Comparison of ENCODE assay signal across 12 cellular contexts in the genomic region with DNA sequence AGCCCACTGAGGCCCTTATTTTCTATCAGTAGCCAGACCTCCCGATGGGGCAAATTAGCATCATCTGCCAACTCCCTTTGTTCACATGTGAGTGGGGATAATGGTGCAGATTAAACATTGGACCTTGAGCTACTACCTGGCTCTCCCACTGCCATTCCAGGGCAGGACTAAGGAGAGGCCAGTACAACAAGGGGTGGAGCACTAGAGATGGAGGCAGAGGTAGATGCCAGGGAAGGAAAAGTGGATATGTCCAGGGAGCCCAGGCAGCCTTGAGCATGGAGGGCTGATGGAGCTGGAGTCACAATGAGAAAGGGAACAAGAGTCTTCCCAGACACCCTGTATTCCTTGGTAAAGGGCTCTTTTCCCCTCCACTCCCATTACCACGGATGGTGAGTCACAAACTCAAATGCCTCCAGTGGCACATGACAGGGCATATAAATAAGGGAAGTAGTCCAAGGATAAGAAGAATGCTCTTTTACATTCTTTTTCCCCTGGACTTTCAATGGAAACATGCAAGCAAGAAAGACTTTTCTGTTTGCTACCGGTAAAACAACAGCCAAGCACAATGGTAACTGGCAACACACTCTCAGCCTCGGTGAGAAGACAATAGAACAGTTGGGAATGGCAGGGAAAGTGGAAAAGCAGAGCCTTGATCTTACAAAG. TPM values are rescaled to one million over a fixed set of nuclear protein-coding genes. Genes with fewer than 3 reads are reported as not detected.
DNase-seq lines count a peak whose midpoint lies in the region; ATAC-seq, FAIRE-seq and TF ChIP-seq lines count a peak whose summit lies in the region.
"Had no signal": no experiment of that assay in that cellular context is flagged by ENCODE, and none has a peak within 500 bp of the region (broad histone marks: within the 10 kb centered on the region; RNA-seq: fewer than 3 reads in every experiment).

No MANE protein-coding gene starts in this region.

- WGBS in small intestine, 3 donors, result 41 to 61% (median 53%) methylated on average over 4 of the region's 4 CpGs

- H3K4me1 ChIP-seq in foreskin keratinocyte, result no peaks in the 10 kb centered on the region
- peaks cover 0 to 3% of the 10 kb centered on the region in 2 donors for H3K4me1 ChIP-seq in small intestine (ENCODE audit: control insufficient read depth in 2 of 2, insufficient read depth in 1 of 2, low read depth in 1 of 2, low read length in 1 of 2)
- H3K4me1 ChIP-seq: BE2C had no signal

- CTCF ChIA-PET in activated CD4-positive, alpha-beta T cell treated with anti-CD3 and anti-CD28 coated beads for 36 hours (lab: Charles Lee), result interaction anchor here (1.2 to 1.6 kb wide), 3 partner anchors 176 to 374 kb away, joined by 3 to 5 read pairs (median 4); no protein-coding TSS in a partner anchor

- intact Hi-C loops in activated CD4-positive, alpha-beta T cell treated with anti-CD3 and anti-CD28 coated beads for 36 hours (cut with DNase I, micrococcal nuclease), result no loop called here

- ATAC-seq in activated CD4-positive, alpha-beta T cell treated with anti-CD3 and anti-CD28 coated beads for 36 hours, result no peak
- no peak for ATAC-seq in T-helper 17 cell
- ATAC-seq in foreskin keratinocyte, result peak; percentile 41
- ATAC-seq in HG03342 (IDR thresholded peaks at IDR 0.05; ENCODE audit: unreplicated experiment), result no peak
- ATAC-seq in GM21367 (IDR thresholded peaks at IDR 0.05; ENCODE audit: unreplicated experiment), result no peak

- peaks cover 19% of the 10 kb centered on the region for H3K4me1 Mint-ChIP-seq in activated CD4-positive, alpha-beta T cell treated with anti-CD3 and anti-CD28 coated beads for 36 hours
- H3K4me1 Mint-ChIP-seq in T-helper 17 cell, result peaks cover 16% of the 10 kb centered on the region

- no peak overlapping the region for H3K4me3 ChIP-seq in small intestine (ENCODE audit: low read depth in 1 of 2, low read length in 2 of 2)

- no peaks in the 10 kb centered on the region for H3K9me3 ChIP-seq in T-helper 17 cell (ENCODE audit: control insufficient read depth, low read length, poor library complexity, severe bottlenecking)
- H3K9me3 ChIP-seq in small intestine (ENCODE audit: control insufficient read depth, low read depth), result no peaks in the 10 kb centered on the region
- H3K9me3 ChIP-seq: BE2C had no signal

- DNase-seq in activated CD4-positive, alpha-beta T cell treated with anti-CD3 and anti-CD28 coated beads for 36 hours, result no peak
- no peak for DNase-seq in activated CD4-positive, alpha-beta T cell treated with anti-CD3 and anti-CD28 coated beads for 48 hours
- DNase-seq in T-helper 17 cell (no peak), foreskin keratinocyte (peak in 1 of 2 donors; percentile 37), small intestine (peak; percentile 88), germinal center (ENCODE audit: low spot score) (no peak)
- DNase-seq: activated CD4-positive, CD25-positive, alpha-beta regulatory T cell; BE2C; effector CD8-positive, alpha-beta T cell had no signal

- no peaks in the 10 kb centered on the region for H3K9me3 Mint-ChIP-seq in activated CD4-positive, alpha-beta T cell treated with anti-CD3 and anti-CD28 coated beads for 36 hours (ENCODE audit: low read depth)

- TF ChIP-seq CTCF in foreskin keratinocyte (conservative IDR thresholded peaks at IDR 0.05), result no peak

- H3K36me3 ChIP-seq in small intestine (ENCODE audit: control insufficient read depth in 2 of 2, insufficient read depth in 2 of 2, low read length in 2 of 2), result peaks cover 5 to 24% of the 10 kb centered on the region in 2 donors

- FAIRE-seq in small intestine (lab: Jason Lieb, UNC), result no peak

- POLR2A ChIA-PET in activated CD4-positive, alpha-beta T cell treated with anti-CD3 and anti-CD28 coated beads for 36 hours (lab: Charles Lee), result interaction anchor here (1.3 kb wide), 1 partner anchor 17 kb away, joined by 6 read pairs; a partner anchor contains a TSS

- H3K27me3 Mint-ChIP-seq in activated CD4-positive, alpha-beta T cell treated with anti-CD3 and anti-CD28 coated beads for 36 hours, result no peaks in the 10 kb centered on the region
- no peaks in the 10 kb centered on the region for H3K27me3 Mint-ChIP-seq in T-helper 17 cell

- H3K4me3 Mint-ChIP-seq in activated CD4-positive, alpha-beta T cell treated with anti-CD3 and anti-CD28 coated beads for 36 hours, result no peak overlapping the region
- no peak overlapping the region for H3K4me3 Mint-ChIP-seq in T-helper 17 cell

- peak overlapping the region; percentile 32 for H3K27ac Mint-ChIP-seq in activated CD4-positive, alpha-beta T cell treated with anti-CD3 and anti-CD28 coated beads for 36 hours
- H3K27ac Mint-ChIP-seq in T-helper 17 cell, result peak overlapping the region; percentile 89

- H3K27me3 ChIP-seq in foreskin keratinocyte, result no peaks in the 10 kb centered on the region
- H3K27me3 ChIP-seq in small intestine (ENCODE audit: control insufficient read depth in 2 of 2, insufficient read depth in 2 of 2, low read length in 2 of 2), result no peaks in the 10 kb centered on the region
- H3K27me3 ChIP-seq: BE2C had no signal

- H3K36me3 Mint-ChIP-seq in activated CD4-positive, alpha-beta T cell treated with anti-CD3 and anti-CD28 coated beads for 36 hours (ENCODE audit: low read depth), result peaks cover 58% of the 10 kb centered on the region
- H3K36me3 Mint-ChIP-seq in T-helper 17 cell (ENCODE audit: low read depth), result peaks cover 7% of the 10 kb centered on the region

- H3K27ac ChIP-seq in foreskin keratinocyte, result no peak overlapping the region
- H3K27ac ChIP-seq in small intestine (ENCODE audit: low read depth in 1 of 2, low read length in 1 of 2), result peak overlapping the region; percentile 29 to 56
- H3K27ac ChIP-seq: parathyroid adenoma had no signal

RNA-seq across cellular contexts. Expression of a gene that starts 16.8 kb away (rescaled TPM):
- total RNA-seq in activated CD4-positive, alpha-beta T cell treated with anti-CD3 and anti-CD28 coated beads for 36 hours, result 10 to 100 TPM; 56.4 to 98.7 TPM
- total RNA-seq in T-helper 17 cell (10 to 100 TPM; 70.4 to 79.1 TPM), foreskin keratinocyte (35.7 and 39.8 TPM in 2 replicates)
- polyA plus RNA-seq in foreskin keratinocyte (9.9 and 10.6 TPM in 2 replicates), small intestine (10 to 100 TPM in 2 of 3 donors, 1 to 10 TPM in 1; 8.5 to 36.1 (median 20.5) TPM)
